In the genomic region with DNA sequence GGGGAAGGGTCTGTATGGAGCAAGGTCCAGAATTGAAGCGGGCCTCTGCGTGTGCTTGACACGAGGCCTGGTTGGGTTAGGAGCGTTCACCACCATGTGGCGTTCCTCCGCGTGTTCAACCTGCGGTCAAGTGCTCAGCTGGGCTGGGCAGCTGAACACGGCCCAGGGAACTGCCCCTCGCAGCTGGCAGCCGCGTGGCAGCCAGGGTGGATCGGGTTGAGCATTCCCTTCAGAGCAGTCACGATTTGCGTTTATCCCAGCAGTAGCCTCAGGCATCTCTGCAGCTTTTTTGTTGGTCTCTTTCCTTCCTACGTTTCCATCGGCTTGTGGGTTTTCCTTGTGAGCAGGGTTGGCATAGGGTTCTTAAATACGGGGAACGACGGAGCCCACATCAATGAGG, we compare ENCODE assay signal across 21 cellular contexts. TPM values are rescaled to one million over a fixed set of nuclear protein-coding genes. Genes with fewer than 3 reads are reported as not detected.
"Had no signal": no experiment of that assay in that cellular context is flagged by ENCODE, and none has a peak within 500 bp of the region (broad histone marks: within the 10 kb centered on the region; RNA-seq: fewer than 3 reads in every experiment).

No MANE protein-coding gene starts in this region.

- ATAC-seq: activated naive CD4-positive, alpha-beta T cell treated with anti-CD3 and anti-CD28 coated beads, Interleukin-2, amount 50 U/mL, for 72 hours; body of pancreas; left colon; naive thymus-derived CD8-positive, alpha-beta T cell had no signal

- DNase-seq: activated B cell treated with CpG ODN at 0.5 μM for 24 hours; activated CD4-positive, alpha-beta T cell treated with anti-CD3 and anti-CD28 coated beads, Interleukin-2, amount 10 ng/mL, durations not matched to agents 7 days and 5 days; activated effector memory CD4-positive, alpha-beta T cell treated with anti-CD3 and anti-CD28 coated beads, Interleukin-2, amount 50 U/mL, for 16 hours; activated T-cell treated with anti-CD3 and anti-CD28 coated beads, Interleukin-2, amount 50 U/mL, for 1 hour; amniotic stem cell; body of pancreas; cortex of kidney; effector CD8-positive, alpha-beta T cell; glutamatergic neuron; left colon; naive thymus-derived CD8-positive, alpha-beta T cell; nucleus accumbens; stimulated activated CD4-positive, alpha-beta T cell treated with anti-CD3 and anti-CD28 coated beads, Interleukin-2, amount 100 ng/mL, for 48 hours; stimulated activated naive CD4-positive, alpha-beta T cell treated with Interleukin-2 at 50 U/mL for 16 hours had no signal

- H3K27me3 ChIP-seq: body of pancreas, suprapubic skin, upper lobe of left lung had no signal

- H3K4me1 ChIP-seq: body of pancreas, suprapubic skin had no signal

- H3K4me1 Mint-ChIP-seq: central memory CD8-positive, alpha-beta T cell had no signal

- H3K9me3 ChIP-seq: body of pancreas, suprapubic skin, upper lobe of left lung had no signal

- H3K4me3 ChIP-seq: body of pancreas, lung, suprapubic skin, upper lobe of left lung had no signal

- H3K27me3 Mint-ChIP-seq: activated B cell treated with CpG ODN at 0.5 μM for 24 hours; activated CD4-positive, alpha-beta T cell treated with anti-CD3 and anti-CD28 coated beads, Interleukin-2, amount 10 ng/mL, durations not matched to agents 7 days and 5 days; central memory CD8-positive, alpha-beta T cell; naive thymus-derived CD8-positive, alpha-beta T cell had no signal

- H3K4me3 Mint-ChIP-seq: activated B cell treated with CpG ODN at 0.5 μM for 24 hours; activated CD4-positive, alpha-beta T cell treated with anti-CD3 and anti-CD28 coated beads, Interleukin-2, amount 10 ng/mL, durations not matched to agents 7 days and 5 days; central memory CD8-positive, alpha-beta T cell; naive thymus-derived CD8-positive, alpha-beta T cell; T-helper 1 cell treated with Interleukin-12 subunit alpha and Interleukin-12 subunit beta and Interleukin-4 antibody, amounts not matched to agents 30 μg/mL and 1 μg/mL, for 36 hours had no signal

- H3K36me3 Mint-ChIP-seq: activated naive CD4-positive, alpha-beta T cell treated with anti-CD3 and anti-CD28 coated beads, Interleukin-2, amount 50 U/mL, for 72 hours had no signal

- H3K27ac Mint-ChIP-seq: activated B cell treated with CpG ODN at 0.5 μM for 24 hours; activated CD4-positive, alpha-beta T cell treated with anti-CD3 and anti-CD28 coated beads, Interleukin-2, amount 10 ng/mL, durations not matched to agents 7 days and 5 days; activated naive CD4-positive, alpha-beta T cell treated with anti-CD3 and anti-CD28 coated beads, Interleukin-2, amount 50 U/mL, for 72 hours; T-helper 1 cell treated with Interleukin-12 subunit alpha and Interleukin-12 subunit beta and Interleukin-4 antibody, amounts not matched to agents 30 μg/mL and 1 μg/mL, for 36 hours had no signal

RNA-seq across cellular contexts. Expression of gene F2RL3, which starts 28.7 kb away (rescaled TPM):
- total RNA-seq: activated CD8-positive, alpha-beta memory T cell treated with anti-CD3 and anti-CD28 coated beads for 36 hours; activated naive CD4-positive, alpha-beta T cell treated with anti-CD3 and anti-CD28 coated beads, Interleukin-2, amount 50 U/mL, for 72 hours; naive thymus-derived CD8-positive, alpha-beta T cell had no signal
